Comparison of ENCODE assay signal across 1 cellular context in the genomic region with DNA sequence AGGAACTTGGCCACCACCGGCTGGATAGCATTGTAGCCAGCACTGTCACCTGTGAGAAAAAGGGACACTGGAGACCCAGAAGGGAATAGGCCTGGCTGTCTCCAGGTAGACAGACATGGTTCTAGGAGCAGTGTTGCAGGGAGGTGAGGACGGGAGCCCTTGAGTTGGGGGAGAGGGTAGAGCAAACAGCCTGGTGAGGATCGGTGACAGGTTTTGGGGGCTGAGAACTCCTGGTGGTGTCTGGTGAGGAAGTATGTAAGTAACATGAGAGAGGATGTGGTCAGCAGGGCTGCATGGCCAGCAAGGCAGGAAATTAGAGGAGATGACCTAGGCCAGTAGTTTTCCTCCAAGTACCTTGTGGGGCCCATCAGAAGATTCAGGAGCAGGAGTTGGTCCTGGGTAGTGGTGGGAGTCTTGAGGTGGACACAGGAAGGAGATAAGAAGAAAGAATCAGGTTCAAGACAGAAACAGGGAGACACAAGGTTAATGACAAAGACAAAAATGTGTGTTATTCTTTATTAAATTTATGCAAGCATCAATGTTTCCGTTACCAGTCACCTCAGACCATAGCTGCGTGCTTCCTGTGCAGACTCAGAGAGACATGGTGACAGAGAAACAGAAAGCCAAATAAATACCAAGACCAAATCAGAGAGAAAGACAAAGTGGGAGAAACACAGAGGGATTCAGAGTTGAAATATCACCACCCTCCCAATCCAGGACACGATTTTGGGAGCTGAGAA.
TF ChIP-seq lines count a peak whose summit lies in the region.

ARHGAP9 (minus strand) TSS at position 491 of the 740 bp plus-strand sequence; CDS start at position 31, 460 bp downstream.

TF ChIP-seq in K562, 482 proteins besides CTCF, POLR2A, EP300 and RAD21 (continued from another document):
- TF ChIP-seq GABPA (tag; conservative IDR thresholded peaks at IDR 0.05; ENCODE audit: low read depth) = peak; percentile 22; the same call in 1 of the 2 replicates
TF ChIP-seq in K562: peak in this region for 3.
